ENCODE assay signal across 6 cellular contexts in the genomic region with DNA sequence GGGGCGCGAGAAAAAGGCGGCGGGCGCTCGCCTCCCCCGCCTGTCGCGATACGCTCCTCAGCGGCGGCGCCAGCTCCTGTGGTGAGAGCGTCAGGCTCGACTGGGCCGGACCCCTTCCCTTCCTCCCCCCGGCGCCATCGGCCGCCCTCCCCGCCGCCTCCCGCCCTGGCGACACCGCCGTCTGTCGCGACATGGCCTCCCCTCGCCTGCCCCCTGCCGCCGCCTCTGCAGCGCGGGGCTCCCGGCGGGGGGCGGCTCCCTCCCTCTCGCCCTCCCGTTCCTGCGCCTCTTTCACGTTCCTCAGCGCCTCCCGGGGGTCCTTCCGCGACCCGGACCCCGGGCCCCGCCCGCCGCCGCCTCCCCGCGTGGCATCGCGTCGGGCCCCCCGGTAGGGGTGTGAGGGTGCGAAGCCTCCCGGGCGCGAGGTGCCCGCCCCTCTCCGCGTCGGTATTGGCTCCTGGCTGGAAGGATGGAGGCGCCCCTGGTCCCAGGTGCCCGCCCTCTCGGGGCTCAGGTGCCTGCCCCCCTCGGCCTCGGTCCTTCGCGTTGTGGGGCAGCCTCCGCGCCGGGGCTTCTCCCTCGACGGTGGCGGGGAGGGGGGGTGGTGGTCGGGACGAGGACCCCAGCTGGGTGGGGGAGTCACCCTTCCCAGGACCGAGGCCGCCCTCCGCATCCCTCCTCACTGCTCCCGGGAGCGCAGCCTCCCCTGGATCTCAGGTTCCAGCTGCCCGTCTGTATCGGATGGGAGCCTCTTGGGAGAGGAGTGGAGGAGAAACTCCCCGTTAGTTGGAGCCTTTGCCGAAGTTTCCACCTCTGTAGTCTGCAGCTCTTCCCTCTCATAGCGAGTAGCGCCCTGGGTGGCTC. TPM values are rescaled to one million over a fixed set of nuclear protein-coding genes. Genes with fewer than 3 reads are reported as not detected.
DNase-seq lines count a peak whose midpoint lies in the region; ATAC-seq, FAIRE-seq and TF ChIP-seq lines count a peak whose summit lies in the region.

No MANE protein-coding gene starts in this region.

- POLR2A ChIA-PET in K562 (lab: Yijun Ruan, JAX), result interaction anchor here (0.7 to 3.1 kb wide), 14 partner anchors 11 to 986 kb away, joined by 3 to 29 read pairs (median 6); partner anchors contain the start of genes LENG1, MBOAT7, PRPF31 and RPS9

- peaks cover 45% of the 10 kb centered on the region for H3K36me3 ChIP-seq in K562 (ENCODE audit: control insufficient read depth, insufficient read depth, low read length)

- peaks cover 51 to 55% of the 10 kb centered on the region in 2 donors for H3K4me1 Mint-ChIP-seq in natural killer cell treated with Interleukin-12 subunit alpha and Interleukin-12 subunit beta and Interleukin-15 and Interleukin-18, amount 100 ng/mL, for 72 hours (ENCODE audit: low read depth in 2 of 2)

- H3K27ac Mint-ChIP-seq in natural killer cell treated with Interleukin-12 subunit alpha and Interleukin-12 subunit beta and Interleukin-15 and Interleukin-18, amount 100 ng/mL, for 72 hours, result peak overlapping the region; percentile 93 to 94

- intact Hi-C loops in K562 (cut with micrococcal nuclease), result loop anchor here (1.0 to 2.0 kb wide), 3 partner anchors 21 to 63 kb away; partner anchors contain the start of genes LENG1, PRPF31, RPS9 and TFPT

- H3K27me3 ChIP-seq in K562 (ENCODE audit: control insufficient read depth in 2 of 2, insufficient read depth in 2 of 2, low read length in 2 of 2), result no peaks in the 10 kb centered on the region

- peaks cover 52% of the 10 kb centered on the region for H3K79me2 ChIP-seq in K562 (ENCODE audit: control insufficient read depth, insufficient read depth, low read length)

- CTCF ChIA-PET in K562 (lab: Yijun Ruan, JAX; ENCODE audit: low intra/inter-chr PET ratio), result no interaction called here

- no TSS peak for BruUV-seq in K562 (replicated peaks; lab: Mats Ljungman, UMichigan)

- DNase-seq in NCI-H2171 treated with DMSO at 0.1 percent for 48 hours (lab: John Stamatoyannopoulos, UW) (peak; percentile 18), NCI-H2171 (lab: John Stamatoyannopoulos, UW) (no peak), K562 (ENCODE audit: extremely low read depth in 1 of 4, low spot score in 3 of 4) (peak; percentile 26 to 78 (median 56))
- no peak for DNase-seq in natural killer cell treated with Interleukin-12 subunit alpha and Interleukin-12 subunit beta and Interleukin-15 and Interleukin-18, amount 100 ng/mL, for 72 hours (ENCODE audit: low spot score)

- H3K9ac ChIP-seq in K562 (ENCODE audit: insufficient read depth in 1 of 2, low read depth in 2 of 2, low read length in 2 of 2), result peak overlapping the region; percentile 97

- no peak for TF ChIP-seq CTCF in K562 (IDR thresholded peaks at IDR 0.05 in 2 of 3, conservative IDR thresholded peaks at IDR 0.05 in 1 of 3; ENCODE audit: insufficient read depth in 2 of 3, low read depth in 1 of 3, low read length in 3 of 3)

- under 1% methylated on average over 22 of the region's 90 CpGs for WGBS in K562 (ENCODE audit: insufficient coverage, low coverage, missing lambda C conversion rate)

- peaks cover 14 to 23% of the 10 kb centered on the region in 2 experiments; a peak in 4 of 5 replicates for H3K4me1 ChIP-seq in K562 (replicated peaks in 1 of 2; ENCODE audit: control insufficient read depth in 2 of 2, insufficient read depth in 2 of 2, low read length in 2 of 2)

- H4K20me1 ChIP-seq in K562 (replicated peaks; ENCODE audit: control insufficient read depth, insufficient read depth, low read length), result peaks cover 26% of the 10 kb centered on the region

- no peaks in the 10 kb centered on the region for H3K27me3 Mint-ChIP-seq in natural killer cell treated with Interleukin-12 subunit alpha and Interleukin-12 subunit beta and Interleukin-15 and Interleukin-18, amount 100 ng/mL, for 72 hours

- no peaks in the 10 kb centered on the region for H3K9me3 ChIP-seq in K562 (replicated peaks; ENCODE audit: control insufficient read depth, insufficient read depth, low read depth, low read length)

- peak overlapping the region; percentile 93 for H3K4me3 ChIP-seq in K562

- no peaks in the 10 kb centered on the region for H3K36me3 Mint-ChIP-seq in natural killer cell treated with Interleukin-12 subunit alpha and Interleukin-12 subunit beta and Interleukin-15 and Interleukin-18, amount 100 ng/mL, for 72 hours

- peak overlapping the region; percentile 95 for H3K4me3 Mint-ChIP-seq in natural killer cell treated with Interleukin-12 subunit alpha and Interleukin-12 subunit beta and Interleukin-15 and Interleukin-18, amount 100 ng/mL, for 72 hours

- in situ Hi-C loops in K562 (cut with MboI), result no loop called here

- FAIRE-seq in K562 (lab: Jason Lieb, UNC), result no peak

- no peak for TF ChIP-seq EP300 in K562 (IDR thresholded peaks at IDR 0.05; ENCODE audit: low read length)

- ATAC-seq in K562 (no peak), HG03097 (IDR thresholded peaks at IDR 0.05; ENCODE audit: low FRiP score, unreplicated experiment) (no peak), HG02678 (IDR thresholded peaks at IDR 0.05; ENCODE audit: unreplicated experiment) (no peak)
- no peak for ATAC-seq in natural killer cell treated with Interleukin-12 subunit alpha and Interleukin-12 subunit beta and Interleukin-15 and Interleukin-18, amount 100 ng/mL, for 72 hours

- 0 out of 2 replicates have a peak overlapping the region, but pooled peaks have one; percentile 56 for H2AFZ ChIP-seq in K562 (ENCODE audit: low read depth, low read length)

- H3K9me1 ChIP-seq in K562 (ENCODE audit: control insufficient read depth, insufficient read depth, low read length), result peaks cover 16% of the 10 kb centered on the region

- no peaks in the 10 kb centered on the region for H3K9me3 Mint-ChIP-seq in natural killer cell treated with Interleukin-12 subunit alpha and Interleukin-12 subunit beta and Interleukin-15 and Interleukin-18, amount 100 ng/mL, for 72 hours

- TF ChIP-seq RAD21 in K562 (CRISPR knock-in tag; conservative IDR thresholded peaks at IDR 0.05 in 1 of 2, IDR thresholded peaks at IDR 0.05 in 1 of 2), result no peak

- H3K4me2 ChIP-seq in K562 (ENCODE audit: insufficient read depth, low read length), result peak overlapping the region; percentile 76

- TF ChIP-seq POLR2A in K562 (conservative IDR thresholded peaks at IDR 0.05), result 0 out of 2 replicates have a peak, but pooled peaks have one; percentile 4

- peak overlapping the region; percentile 97 for H3K27ac ChIP-seq in K562 (ENCODE audit: extremely low read depth, low read depth, low read length)

RNA-seq across cellular contexts. Expression of gene CNOT3, which starts 0.6 kb away (rescaled TPM):
- total RNA-seq in K562 (2011; cell fraction: chromatin; rRNA removed; ENCODE audit: low replicate concordance), result 79.4 and 81.7 TPM in 2 replicates
- 23.0 and 23.3 TPM in 2 replicates for total RNA-seq in K562 (2011; cell fraction: nucleolus; rRNA removed)
- total RNA-seq in K562 (2011; cell fraction: nucleoplasm; rRNA removed), result 36.7 and 42.3 TPM in 2 replicates
- total RNA-seq in K562 (2014; rRNA removed), result 16.3 and 17.5 TPM in 2 replicates
- 9.9 and 10.7 TPM in 2 replicates for total RNA-seq in K562 (2014; rRNA removed; fragmentation: Illumina TruSeq; extraction: Trizol)
- 9.4 and 10.7 TPM in 2 replicates for total RNA-seq in K562 (2015; rRNA removed; fragmentation: Illumina TruSeq; extraction: Trizol)
- total RNA-seq in K562 (2021), result 51.4 and 60.4 TPM in 2 replicates
- 5.6 and 8.7 TPM in 2 replicates for polyA plus RNA-seq in K562 (2011; rRNA removed)
- polyA plus RNA-seq in K562 (2011; cell fraction: cytosol; rRNA removed), result 7.9 and 9.0 TPM in 2 replicates
- 18.6 and 27.5 TPM in 2 replicates for polyA plus RNA-seq in K562 (2011; cell fraction: nucleus; rRNA removed)
- 39.2 and 52.8 TPM in 2 replicates for polyA plus RNA-seq in K562 (2012)
- polyA plus RNA-seq in K562 (2014; fragmentation: Illumina TruSeq; extraction: Trizol), result 56.5 and 63.4 TPM in 2 replicates
- under 1 TPM; 0.27 to 0.46 TPM for polyA plus RNA-seq in K562 (2014; fragmentation: Nextera tagmentation; extraction: Ambion mirVana)
- 17.3 and 21.3 TPM in 2 replicates for polyA plus RNA-seq in K562 (2014; rRNA removed)
- polyA minus RNA-seq in K562 (2011; rRNA and poly(A)+ RNA removed), result 25.4 and 28.9 TPM in 2 replicates
- 33.3 and 34.9 TPM in 2 replicates for polyA minus RNA-seq in K562 (2011; cell fraction: cytosol; rRNA and poly(A)+ RNA removed)
- polyA minus RNA-seq in K562 (2011; cell fraction: nucleus; rRNA and poly(A)+ RNA removed), result 6.5 and 9.7 TPM in 2 replicates
- total RNA-seq in natural killer cell treated with Interleukin-12 subunit alpha and Interleukin-12 subunit beta and Interleukin-15 and Interleukin-18, amount 100 ng/mL, for 72 hours, result 10 to 100 TPM; 59.8 to 73.8 TPM

RNA-seq across cellular contexts. Expression of gene LENG1, which starts 21.4 kb away (rescaled TPM):
- 1.7 and 3.1 TPM in 2 replicates for total RNA-seq in K562 (2011; cell fraction: chromatin; rRNA removed; ENCODE audit: low replicate concordance)
- total RNA-seq in K562 (2011; cell fraction: nucleolus; rRNA removed), result 2.6 and 3.3 TPM in 2 replicates
- 1.4 and 2.3 TPM in 2 replicates for total RNA-seq in K562 (2011; cell fraction: nucleoplasm; rRNA removed)
- total RNA-seq in K562 (2014; rRNA removed) (10.5 and 12.6 TPM in 2 replicates), K562 (2014; rRNA removed; fragmentation: Illumina TruSeq; extraction: Trizol) (2.3 and 2.6 TPM in 2 replicates), K562 (2015; rRNA removed; fragmentation: Illumina TruSeq; extraction: Trizol) (6.9 and 8.2 TPM in 2 replicates), K562 (2021) (4.7 and 5.5 TPM in 2 replicates)
- polyA plus RNA-seq in K562 (2011; rRNA removed) (1.5 and 1.7 TPM in 2 replicates), K562 (2014; fragmentation: Illumina TruSeq; extraction: Trizol) (6.2 and 6.7 TPM in 2 replicates), K562 (2014; fragmentation: Nextera tagmentation; extraction: Ambion mirVana) (under 1 TPM; 0.30 to 0.77 TPM), K562 (2014; rRNA removed) (6.7 and 9.1 TPM in 2 replicates)
- 1.3 and 1.7 TPM in 2 replicates for polyA plus RNA-seq in K562 (2011; cell fraction: cytosol; rRNA removed)
- 0.90 and 1.2 TPM in 2 replicates for polyA plus RNA-seq in K562 (2011; cell fraction: nucleus; rRNA removed)
- 6.2 TPM in 2 replicates for polyA plus RNA-seq in K562 (2012)
- 0.74 and 0.78 TPM in 2 replicates for polyA minus RNA-seq in K562 (2011; rRNA and poly(A)+ RNA removed)
- polyA minus RNA-seq in K562 (2011; cell fraction: cytosol; rRNA and poly(A)+ RNA removed), result 1.2 TPM in 1 of 2 replicates, not detected in the other
- polyA minus RNA-seq in K562 (2011; cell fraction: nucleus; rRNA and poly(A)+ RNA removed), result 0.44 and 0.54 TPM in 2 replicates
- 1 to 10 TPM; 5.0 to 7.5 TPM for total RNA-seq in natural killer cell treated with Interleukin-12 subunit alpha and Interleukin-12 subunit beta and Interleukin-15 and Interleukin-18, amount 100 ng/mL, for 72 hours

RNA-seq across cellular contexts. Expression of gene PRPF31, which starts 22.6 kb away (rescaled TPM):
- 64.2 and 115 TPM in 2 replicates for total RNA-seq in K562 (2011; cell fraction: chromatin; rRNA removed; ENCODE audit: low replicate concordance)
- 58.5 and 59.2 TPM in 2 replicates for total RNA-seq in K562 (2011; cell fraction: nucleolus; rRNA removed)
- total RNA-seq in K562 (2011; cell fraction: nucleoplasm; rRNA removed), result 49.8 and 52.4 TPM in 2 replicates
- total RNA-seq in K562 (2014; rRNA removed) (75.1 and 81.4 TPM in 2 replicates), K562 (2014; rRNA removed; fragmentation: Illumina TruSeq; extraction: Trizol) (46.8 and 52.5 TPM in 2 replicates), K562 (2015; rRNA removed; fragmentation: Illumina TruSeq; extraction: Trizol) (70.3 and 71.9 TPM in 2 replicates), K562 (2021) (90.3 and 92.2 TPM in 2 replicates)
- polyA plus RNA-seq in K562 (2011; rRNA removed) (43.4 and 50.4 TPM in 2 replicates), K562 (2014; fragmentation: Illumina TruSeq; extraction: Trizol) (84.5 and 109 TPM in 2 replicates), K562 (2014; fragmentation: Nextera tagmentation; extraction: Ambion mirVana) (10 to 100 TPM in 1 of 2 experiments, 1 to 10 TPM in 1; 5.8 to 12.9 TPM), K562 (2014; rRNA removed) (69.2 and 79.0 TPM in 2 replicates)
- 54.4 and 82.1 TPM in 2 replicates for polyA plus RNA-seq in K562 (2011; cell fraction: cytosol; rRNA removed)
- polyA plus RNA-seq in K562 (2011; cell fraction: nucleus; rRNA removed), result 129 and 159 TPM in 2 replicates
- polyA plus RNA-seq in K562 (2012), result 65.4 and 110 TPM in 2 replicates
- 30.9 and 37.8 TPM in 2 replicates for polyA minus RNA-seq in K562 (2011; rRNA and poly(A)+ RNA removed)
- polyA minus RNA-seq in K562 (2011; cell fraction: cytosol; rRNA and poly(A)+ RNA removed), result 21.2 and 29.2 TPM in 2 replicates
- polyA minus RNA-seq in K562 (2011; cell fraction: nucleus; rRNA and poly(A)+ RNA removed), result 24.5 and 24.8 TPM in 2 replicates
- total RNA-seq in natural killer cell treated with Interleukin-12 subunit alpha and Interleukin-12 subunit beta and Interleukin-15 and Interleukin-18, amount 100 ng/mL, for 72 hours, result 100 to 1,000 TPM in 1 of 2 donors, 10 to 100 TPM in 1; 89.5 to 110 TPM

RNA-seq across cellular contexts. Expression of gene TFPT, which starts 22.7 kb away (rescaled TPM):
- total RNA-seq in K562 (2011; cell fraction: chromatin; rRNA removed; ENCODE audit: low replicate concordance), result 4.7 and 8.1 TPM in 2 replicates
- 3.7 and 4.8 TPM in 2 replicates for total RNA-seq in K562 (2011; cell fraction: nucleolus; rRNA removed)
- total RNA-seq in K562 (2011; cell fraction: nucleoplasm; rRNA removed), result 5.4 and 5.5 TPM in 2 replicates
- total RNA-seq in K562 (2014; rRNA removed), result 16.4 and 18.1 TPM in 2 replicates
- 3.7 and 5.5 TPM in 2 replicates for total RNA-seq in K562 (2014; rRNA removed; fragmentation: Illumina TruSeq; extraction: Trizol)
- total RNA-seq in K562 (2015; rRNA removed; fragmentation: Illumina TruSeq; extraction: Trizol), result 14.4 and 14.9 TPM in 2 replicates
- total RNA-seq in K562 (2021), result 12.3 and 15.0 TPM in 2 replicates
- 4.9 and 5.8 TPM in 2 replicates for polyA plus RNA-seq in K562 (2011; rRNA removed)
- 6.6 and 10.5 TPM in 2 replicates for polyA plus RNA-seq in K562 (2011; cell fraction: cytosol; rRNA removed)
- polyA plus RNA-seq in K562 (2011; cell fraction: nucleus; rRNA removed), result 3.6 and 5.1 TPM in 2 replicates
- polyA plus RNA-seq in K562 (2012), result 12.2 and 16.4 TPM in 2 replicates
- 9.2 and 13.3 TPM in 2 replicates for polyA plus RNA-seq in K562 (2014; fragmentation: Illumina TruSeq; extraction: Trizol)
- 1 to 10 TPM in 1 of 2 experiments, under 1 TPM in 1; 0.72 to 1.6 TPM for polyA plus RNA-seq in K562 (2014; fragmentation: Nextera tagmentation; extraction: Ambion mirVana)
- polyA plus RNA-seq in K562 (2014; rRNA removed), result 15.9 and 16.2 TPM in 2 replicates
- polyA minus RNA-seq in K562 (2011; rRNA and poly(A)+ RNA removed), result 1.3 and 2.2 TPM in 2 replicates
- polyA minus RNA-seq in K562 (2011; cell fraction: cytosol; rRNA and poly(A)+ RNA removed), result 6.0 TPM in 2 replicates
- 1.1 and 3.6 TPM in 2 replicates for polyA minus RNA-seq in K562 (2011; cell fraction: nucleus; rRNA and poly(A)+ RNA removed)
- 10 to 100 TPM; 48.3 to 51.7 TPM for total RNA-seq in natural killer cell treated with Interleukin-12 subunit alpha and Interleukin-12 subunit beta and Interleukin-15 and Interleukin-18, amount 100 ng/mL, for 72 hours

RNA-seq across cellular contexts. Expression of gene TMC4, which starts 34.8 kb away (rescaled TPM):
- 0.28 TPM in 1 of 2 replicates, not detected in the other for total RNA-seq in K562 (2011; cell fraction: chromatin; rRNA removed; ENCODE audit: low replicate concordance)
- 0.67 and 0.79 TPM in 2 replicates for total RNA-seq in K562 (2011; cell fraction: nucleolus; rRNA removed)
- not detected in 2 replicates for total RNA-seq in K562 (2011; cell fraction: nucleoplasm; rRNA removed)
- total RNA-seq in K562 (2014; rRNA removed) (not detected in 2 replicates), K562 (2014; rRNA removed; fragmentation: Illumina TruSeq; extraction: Trizol) (not detected in 2 replicates), K562 (2015; rRNA removed; fragmentation: Illumina TruSeq; extraction: Trizol) (0.11 and 0.18 TPM in 2 replicates), K562 (2021) (0.36 and 0.51 TPM in 2 replicates)
- polyA plus RNA-seq in K562 (2011; rRNA removed) (0.36 and 0.43 TPM in 2 replicates), K562 (2014; fragmentation: Illumina TruSeq; extraction: Trizol) (0.29 and 0.74 TPM in 2 replicates), K562 (2014; fragmentation: Nextera tagmentation; extraction: Ambion mirVana) (under 1 TPM; 0.35 to 0.79 TPM), K562 (2014; rRNA removed) (0.12 and 0.81 TPM in 2 replicates)
- polyA plus RNA-seq in K562 (2011; cell fraction: cytosol; rRNA removed), result 0.27 and 0.44 TPM in 2 replicates
- polyA plus RNA-seq in K562 (2011; cell fraction: nucleus; rRNA removed), result 0.65 and 1.5 TPM in 2 replicates
- 1.1 and 1.7 TPM in 2 replicates for polyA plus RNA-seq in K562 (2012)
- polyA minus RNA-seq in K562 (2011; rRNA and poly(A)+ RNA removed), result not detected in 2 replicates
- not detected in 2 replicates for polyA minus RNA-seq in K562 (2011; cell fraction: cytosol; rRNA and poly(A)+ RNA removed)
- polyA minus RNA-seq in K562 (2011; cell fraction: nucleus; rRNA and poly(A)+ RNA removed), result not detected in 2 replicates
- 1 to 10 TPM in 1 of 2 donors, not detected in 1; 1.2 TPM for total RNA-seq in natural killer cell treated with Interleukin-12 subunit alpha and Interleukin-12 subunit beta and Interleukin-15 and Interleukin-18, amount 100 ng/mL, for 72 hours

Comparison
In these comparisons a context has a peak if more than half of its experiments do, and no peak if none do; other contexts are left out.
1. DNase-seq: peak in NCI-H2171 treated with DMSO at 0.1 percent for 48 hours (single experiment) and K562 (4 of 4); none in NCI-H2171 (single experiment) and natural killer cell treated with Interleukin-12 subunit alpha and Interleukin-12 subunit beta and Interleukin-15 and Interleukin-18, amount 100 ng/mL, for 72 hours (single experiment).